ENCODE assay signal across 14 cellular contexts in the genomic region with DNA sequence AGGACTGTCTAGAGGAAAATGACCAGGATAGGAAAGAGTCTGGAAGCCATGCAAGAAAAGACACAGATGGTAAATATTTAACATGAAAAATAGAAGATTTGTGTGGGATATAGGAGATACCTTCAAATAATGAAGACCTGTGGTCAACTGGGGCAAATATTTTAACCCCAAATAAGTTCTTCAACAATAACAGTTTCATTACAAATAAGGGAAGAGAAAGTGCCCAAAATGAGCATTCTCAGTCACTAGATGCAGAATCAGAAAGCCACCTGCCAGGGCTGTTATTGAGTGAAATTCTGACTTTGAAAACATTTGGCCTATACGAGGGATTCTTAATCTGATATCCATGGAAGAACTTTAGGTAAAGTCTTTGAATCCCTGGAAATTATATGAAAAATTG.
A peak's percentile ranks its signal among the peaks of the same experiment; 100 is the strongest.
DNase-seq lines count a peak whose midpoint lies in the region; ATAC-seq and TF ChIP-seq lines count a peak whose summit lies in the region.
"Had no signal": no experiment of that assay in that cellular context is flagged by ENCODE, and none has a peak within 500 bp of the region (broad histone marks: within the 10 kb centered on the region; RNA-seq: fewer than 3 reads in every experiment).

No MANE protein-coding gene starts in this region.

- no peaks in the 10 kb centered on the region for H3K79me2 ChIP-seq in neural progenitor cell (ENCODE audit: low read depth)

- ATAC-seq in HG02571 (IDR thresholded peaks at IDR 0.05; ENCODE audit: unreplicated experiment) (peak; percentile 45), HG03439 (IDR thresholded peaks at IDR 0.05; ENCODE audit: unreplicated experiment) (peak; percentile 47)
- ATAC-seq: A549, Right ventricle myocardium inferior, WTC11 had no signal

- H3K36me3 ChIP-seq in endodermal cell (ENCODE audit: control insufficient read depth, insufficient read depth, low read length) (no peaks in the 10 kb centered on the region), neural progenitor cell (no peaks in the 10 kb centered on the region)

- H4K20me1 ChIP-seq in neural progenitor cell (ENCODE audit: low read depth): no peaks in the 10 kb centered on the region

- H3K9me3 ChIP-seq in endodermal cell (ENCODE audit: control insufficient read depth, low read length): no peaks in the 10 kb centered on the region
- H3K9me3 ChIP-seq in neural progenitor cell (ENCODE audit: low read depth): no peaks in the 10 kb centered on the region
- H3K9me3 ChIP-seq: A549 had no signal

- H3K4me2 ChIP-seq in neural progenitor cell: no peak overlapping the region
- H3K4me2 ChIP-seq: A549 had no signal

- no peak overlapping the region for H2AFZ ChIP-seq in neural progenitor cell (replicated peaks)

- H3K4me1 ChIP-seq in endodermal cell (ENCODE audit: control insufficient read depth, insufficient read depth, low read length) (peaks cover 4% of the 10 kb centered on the region), neural progenitor cell (peaks cover 15% of the 10 kb centered on the region)

- peaks cover 61% of the 10 kb centered on the region for H3K4me1 Mint-ChIP-seq in activated naive CD4-positive, alpha-beta T cell treated with anti-CD3 and anti-CD28 coated beads, Interleukin-2, amount 50 U/mL, for 24 hours
- H3K4me1 Mint-ChIP-seq in endodermal cell (peaks cover 32% of the 10 kb centered on the region), neural progenitor cell (peaks cover 22% of the 10 kb centered on the region)

- intact Hi-C loops in lower leg skin (cut with DNase I; ENCODE audit: low total_unique reads): no loop called here

- H3K4me3 Mint-ChIP-seq in activated naive CD4-positive, alpha-beta T cell treated with anti-CD3 and anti-CD28 coated beads, Interleukin-2, amount 50 U/mL, for 24 hours: no peak overlapping the region
- H3K4me3 Mint-ChIP-seq in endodermal cell (no peak overlapping the region), neural progenitor cell (no peak overlapping the region)
- H3K4me3 Mint-ChIP-seq: WTC11 had no signal

- no peak for TF ChIP-seq POLR2A in lower leg skin (IDR thresholded peaks at IDR 0.05)

- peak overlapping the region; percentile 98 for H3K27ac Mint-ChIP-seq in activated naive CD4-positive, alpha-beta T cell treated with anti-CD3 and anti-CD28 coated beads, Interleukin-2, amount 50 U/mL, for 24 hours
- H3K27ac Mint-ChIP-seq in endodermal cell: no peak overlapping the region
- H3K27ac Mint-ChIP-seq in neural progenitor cell: no peak overlapping the region
- H3K27ac Mint-ChIP-seq: WTC11 had no signal

- 94 to 100% methylated on average over 1 of the region's 1 CpG for WGBS in endodermal cell (ENCODE audit: insufficient coverage in 1 of 2, insufficient read length in 1 of 2), 2 experiments
- 94 to 98% methylated on average over 1 of the region's 1 CpG for WGBS in lower leg skin, 2 donors

- no peaks in the 10 kb centered on the region for H3K27me3 Mint-ChIP-seq in activated naive CD4-positive, alpha-beta T cell treated with anti-CD3 and anti-CD28 coated beads, Interleukin-2, amount 50 U/mL, for 24 hours
- H3K27me3 Mint-ChIP-seq in endodermal cell (ENCODE audit: insufficient read depth): no peaks in the 10 kb centered on the region
- H3K27me3 Mint-ChIP-seq in neural progenitor cell (ENCODE audit: insufficient read depth, low read depth): peaks cover 4% of the 10 kb centered on the region

- H3F3A ChIP-seq in neural progenitor cell (ENCODE audit: low read depth): peaks cover 9% of the 10 kb centered on the region

- no peak overlapping the region for H3K27ac ChIP-seq in endodermal cell (ENCODE audit: low read depth, low read length)
- H3K27ac ChIP-seq in neural progenitor cell: no peak overlapping the region
- H3K27ac ChIP-seq: A549 had no signal

- H3K27me3 ChIP-seq in endodermal cell (ENCODE audit: control insufficient read depth, insufficient read depth, low read length, poor library complexity, severe bottlenecking): no peaks in the 10 kb centered on the region
- no peaks in the 10 kb centered on the region for H3K27me3 ChIP-seq in neural progenitor cell

- no peaks in the 10 kb centered on the region for H3K9me3 Mint-ChIP-seq in activated naive CD4-positive, alpha-beta T cell treated with anti-CD3 and anti-CD28 coated beads, Interleukin-2, amount 50 U/mL, for 24 hours
- H3K9me3 Mint-ChIP-seq in endodermal cell: peaks cover 3% of the 10 kb centered on the region
- peaks cover 2% of the 10 kb centered on the region for H3K9me3 Mint-ChIP-seq in neural progenitor cell

- no peak for TF ChIP-seq CTCF in endodermal cell (conservative IDR thresholded peaks at IDR 0.05)
- TF ChIP-seq CTCF in neural progenitor cell (IDR thresholded peaks at IDR 0.05): no peak
- TF ChIP-seq CTCF in lower leg skin (IDR thresholded peaks at IDR 0.05): no peak

- DNase-seq in activated naive CD4-positive, alpha-beta T cell (lab: John Stamatoyannopoulos, UW): no peak
- no peak for DNase-seq in endodermal cell
- no peak for DNase-seq in NOMO-1 treated with dmso at 0.1 percent for 144 hours (lab: John Stamatoyannopoulos, UW; ENCODE audit: unreplicated experiment)
- DNase-seq in neural progenitor cell (ENCODE audit: low spot score): no peak
- DNase-seq in lower leg skin (ENCODE audit: low spot score in 2 of 2): no peak
- DNase-seq: activated effector memory CD4-positive, alpha-beta T cell treated with anti-CD3 and anti-CD28 coated beads, Interleukin-2, amount 50 U/mL, for 16 hours; occipital lobe; substantia nigra had no signal

- H3K4me3 ChIP-seq in endodermal cell (ENCODE audit: low read length) (no peak overlapping the region), neural progenitor cell (no peak overlapping the region), lower leg skin (ENCODE audit: low read depth, poor library complexity, severe bottlenecking) (no peak overlapping the region)
- H3K4me3 ChIP-seq: A549 had no signal

- H3K9ac ChIP-seq in endodermal cell (ENCODE audit: extremely low read depth, low read length, poor library complexity, severe bottlenecking) (no peak overlapping the region), neural progenitor cell (no peak overlapping the region)

- H3K36me3 Mint-ChIP-seq in activated naive CD4-positive, alpha-beta T cell treated with anti-CD3 and anti-CD28 coated beads, Interleukin-2, amount 50 U/mL, for 24 hours: no peaks in the 10 kb centered on the region
- no peaks in the 10 kb centered on the region for H3K36me3 Mint-ChIP-seq in endodermal cell (ENCODE audit: low read depth)
- H3K36me3 Mint-ChIP-seq in neural progenitor cell: no peaks in the 10 kb centered on the region
- H3K36me3 Mint-ChIP-seq: WTC11 had no signal
